ENCODE assay signal across 9 cellular contexts in genomic region chr9:131669234-131670172, GRCh38.
A peak's percentile ranks its signal among the peaks of the same experiment; 100 is the strongest.
DNase-seq lines count a peak whose midpoint lies in the region; ATAC-seq and TF ChIP-seq lines count a peak whose summit lies in the region.
"Had no signal": no experiment of that assay in that cellular context is flagged by ENCODE, and none has a peak within 500 bp of the region (broad histone marks: within the 10 kb centered on the region; RNA-seq: fewer than 3 reads in every experiment).

No MANE protein-coding gene starts in this region.

- peaks cover 72% of the 10 kb centered on the region for H3K4me1 Mint-ChIP-seq in chondrocyte (ENCODE audit: low read depth)
- peaks cover 64% of the 10 kb centered on the region for H3K4me1 Mint-ChIP-seq in nephron

- H3K27ac Mint-ChIP-seq in chondrocyte (ENCODE audit: unreplicated experiment) (peak overlapping the region; percentile 99), nephron (peak overlapping the region; percentile 20 to 82 (median 75))

- peak overlapping the region; percentile 95 for H3K27ac ChIP-seq in BLaER1
- peak overlapping the region; percentile 97 for H3K27ac ChIP-seq in KOPT-K1 (ENCODE audit: low read depth, low read length, poor library complexity, severe bottlenecking)
- no peak overlapping the region for H3K27ac ChIP-seq in Karpas-422 (ENCODE audit: low read length)

- H3K4me2 ChIP-seq in BLaER1 = peak overlapping the region; percentile 97
- H3K4me2 ChIP-seq in Karpas-422 (ENCODE audit: low read depth, low read length, poor library complexity, severe bottlenecking) = no peak overlapping the region

- H3K9me3 Mint-ChIP-seq in chondrocyte (ENCODE audit: low read depth) (peaks cover under 1% of the 10 kb centered on the region), nephron (peaks cover 7% of the 10 kb centered on the region)

- no peaks in the 10 kb centered on the region for H3K9me2 ChIP-seq in Karpas-422 (replicated peaks; ENCODE audit: insufficient read depth, low read length)

- H3K36me3 Mint-ChIP-seq in chondrocyte (ENCODE audit: low read depth) (peaks cover under 1% of the 10 kb centered on the region), nephron (ENCODE audit: low read depth) (peaks cover 10% of the 10 kb centered on the region)

- no peak overlapping the region for H2AFZ ChIP-seq in Karpas-422 (ENCODE audit: low read length)

- no peaks in the 10 kb centered on the region for H3K79me2 ChIP-seq in Karpas-422 (ENCODE audit: low read length)

- H3K9ac ChIP-seq in BLaER1 (peak overlapping the region; percentile 75), Karpas-422 (ENCODE audit: low read length) (no peak overlapping the region)

- TF ChIP-seq CTCF in chondrocyte (IDR thresholded peaks at IDR 0.05) (no peak), nephron (IDR thresholded peaks at IDR 0.05; ENCODE audit: unreplicated experiment in 3 of 3) (no peak)

- H3K27me3 ChIP-seq in BLaER1 = no peaks in the 10 kb centered on the region
- H3K27me3 ChIP-seq in Karpas-422 (ENCODE audit: low read length) = no peaks in the 10 kb centered on the region

- peaks cover 21% of the 10 kb centered on the region for H3K36me3 ChIP-seq in BLaER1
- H3K36me3 ChIP-seq in KOPT-K1 (ENCODE audit: insufficient read depth, low read length) = no peaks in the 10 kb centered on the region; the same call in 1 of the 2 replicates
- no peaks in the 10 kb centered on the region for H3K36me3 ChIP-seq in Karpas-422 (ENCODE audit: insufficient read depth, low read length)

- H3K27me3 Mint-ChIP-seq in chondrocyte (ENCODE audit: low read depth) = no peaks in the 10 kb centered on the region
- peaks cover 4% of the 10 kb centered on the region for H3K27me3 Mint-ChIP-seq in nephron (ENCODE audit: low read depth)

- DNase-seq in chondrocyte (ENCODE audit: low spot score) (no peak), NCI-H2196 treated with DMSO at 0.1 percent for 48 hours (lab: John Stamatoyannopoulos, UW; ENCODE audit: unreplicated experiment) (no peak), UCSD-AML1 (lab: John Stamatoyannopoulos, UW; ENCODE audit: unreplicated experiment) (no peak), Karpas-422 (no peak)

- no peak for ATAC-seq in GM19023 (IDR thresholded peaks at IDR 0.05; ENCODE audit: unreplicated experiment)

- peaks cover 99% of the 10 kb centered on the region for H3K4me1 ChIP-seq in BLaER1
- H3K4me1 ChIP-seq in Karpas-422 (ENCODE audit: low read length) = no peaks in the 10 kb centered on the region

- H3K4me3 ChIP-seq in BLaER1 = peak overlapping the region; percentile 49; the same call in 1 of the 2 replicates
- H3K4me3 ChIP-seq in Karpas-422 (ENCODE audit: low read length) = no peak overlapping the region

- H3K9me3 ChIP-seq in BLaER1 (peaks cover 9% of the 10 kb centered on the region; the same call in 1 of the 2 replicates), KOPT-K1 (ENCODE audit: insufficient read depth, low read length, poor library complexity, severe bottlenecking) (no peaks in the 10 kb centered on the region), Karpas-422 (ENCODE audit: low read length) (no peaks in the 10 kb centered on the region)

- H4K20me1 ChIP-seq in BLaER1 = peaks cover 37% of the 10 kb centered on the region
- H4K20me1 ChIP-seq in Karpas-422 (ENCODE audit: insufficient read depth, low read depth, low read length) = peaks cover 57% of the 10 kb centered on the region

- H3K4me3 Mint-ChIP-seq in chondrocyte (ENCODE audit: unreplicated experiment) = no peak overlapping the region
- H3K4me3 Mint-ChIP-seq in nephron = no peak overlapping the region
- H3K4me3 Mint-ChIP-seq: neural crest cell had no signal
